Comparison of ENCODE assay signal across 11 cellular contexts in genomic region chr12:6959376-6960290, GRCh38. TPM values are rescaled to one million over a fixed set of nuclear protein-coding genes. Genes with fewer than 3 reads are reported as not detected.
A peak's percentile ranks its signal among the peaks of the same experiment; 100 is the strongest.
DNase-seq lines count a peak whose midpoint lies in the region; ATAC-seq and TF ChIP-seq lines count a peak whose summit lies in the region.
"Had no signal": no experiment of that assay in that cellular context is flagged by ENCODE, and none has a peak within 500 bp of the region (broad histone marks: within the 10 kb centered on the region; RNA-seq: fewer than 3 reads in every experiment).

No MANE protein-coding gene starts in this region.

- H3K27me3 Mint-ChIP-seq in natural killer cell (ENCODE audit: low read depth in 2 of 2), result no peaks in the 10 kb centered on the region

- H3K9me3 ChIP-seq in uterus, result no peaks in the 10 kb centered on the region

- peak; percentile 21 for ATAC-seq in HG03064 (IDR thresholded peaks at IDR 0.05; ENCODE audit: low read depth, unreplicated experiment)
- ATAC-seq in activated naive CD4-positive, alpha-beta T cell treated with anti-CD3 and anti-CD28 coated beads, Interleukin-2, amount 50 U/mL, for 72 hours, result no peak
- ATAC-seq in natural killer cell, result no peak

- no peaks in the 10 kb centered on the region for H3K9me3 Mint-ChIP-seq in activated naive CD4-positive, alpha-beta T cell treated with anti-CD3 and anti-CD28 coated beads, Interleukin-2, amount 50 U/mL, for 72 hours
- H3K9me3 Mint-ChIP-seq in natural killer cell, result no peaks in the 10 kb centered on the region

- no peak for DNase-seq in activated naive CD4-positive, alpha-beta T cell treated with anti-CD3 and anti-CD28 coated beads, Interleukin-2, amount 50 U/mL, for 72 hours (ENCODE audit: low spot score in 2 of 2)
- DNase-seq in natural killer cell (no peak), uterus (no peak), dedifferentiated amniotic fluid mesenchymal stem cell (ENCODE audit: extremely low spot score) (no peak), glomerular visceral epithelial cell (ENCODE audit: extremely low spot score) (no peak), dermis blood vessel endothelial cell (no peak)
- DNase-seq: NCI-H69 had no signal

- intact Hi-C loops in natural killer cell (cut with micrococcal nuclease) (loop anchor here (1.0 kb wide), 2 partner anchors 10 to 15 kb away; partner anchors contain the start of gene C12orf57), uterus (cut with DNase I; ENCODE audit: low total_unique reads) (no loop called here)

- TF ChIP-seq POLR2A in GM10847 (IDR thresholded peaks at IDR 0.05; ENCODE audit: extremely low read depth, insufficient read length) (peak; percentile 25), uterus (IDR thresholded peaks at IDR 0.05) (no peak)

- no peak overlapping the region for H3K4me3 ChIP-seq in uterus

- TF ChIP-seq CTCF in natural killer cell (IDR thresholded peaks at IDR 0.05), result no peak
- no peak for TF ChIP-seq CTCF in uterus (IDR thresholded peaks at IDR 0.05)

- peak overlapping the region; percentile 98 to 99 for H3K27ac Mint-ChIP-seq in activated naive CD4-positive, alpha-beta T cell treated with anti-CD3 and anti-CD28 coated beads, Interleukin-2, amount 50 U/mL, for 72 hours
- H3K27ac Mint-ChIP-seq in natural killer cell, result peak overlapping the region; percentile 98 to 99

- H3K27me3 ChIP-seq in uterus, result no peaks in the 10 kb centered on the region

- H3K27ac ChIP-seq in uterus, result no peak overlapping the region

- peaks cover 0 to 3% of the 10 kb centered on the region in 2 donors for H3K4me1 ChIP-seq in uterus

- H3K4me3 Mint-ChIP-seq in natural killer cell, result peak overlapping the region; percentile 92

- H3K36me3 ChIP-seq in uterus, result no peaks in the 10 kb centered on the region

- peaks cover 54 to 60% of the 10 kb centered on the region in 2 donors for H3K36me3 Mint-ChIP-seq in activated naive CD4-positive, alpha-beta T cell treated with anti-CD3 and anti-CD28 coated beads, Interleukin-2, amount 50 U/mL, for 72 hours
- no peaks in the 10 kb centered on the region for H3K36me3 Mint-ChIP-seq in natural killer cell

- peaks cover 62 to 72% of the 10 kb centered on the region in 2 donors for H3K4me1 Mint-ChIP-seq in natural killer cell

RNA-seq across cellular contexts. Expression of gene PTPN6, which starts 8.5 kb away (rescaled TPM):
- 100 to 1,000 TPM; 320 to 609 TPM for total RNA-seq in activated naive CD4-positive, alpha-beta T cell treated with anti-CD3 and anti-CD28 coated beads, Interleukin-2, amount 50 U/mL, for 72 hours
- total RNA-seq in natural killer cell (100 to 1,000 TPM; 279 to 357 (median 312) TPM), uterus (10 to 100 TPM in 2 of 4 donors, under 1 TPM in 2; 0.59 to 19.8 (median 5.9) TPM), dermis blood vessel endothelial cell (2.4 and 3.4 TPM in 2 replicates)

RNA-seq across cellular contexts. Expression of gene PHB2, which starts 10.8 kb away (rescaled TPM):
- 100 to 1,000 TPM; 387 to 423 TPM for total RNA-seq in activated naive CD4-positive, alpha-beta T cell treated with anti-CD3 and anti-CD28 coated beads, Interleukin-2, amount 50 U/mL, for 72 hours
- 100 to 1,000 TPM; 123 to 133 (median 127) TPM for total RNA-seq in natural killer cell
- 100 to 1,000 TPM; 129 to 167 (median 145) TPM for total RNA-seq in uterus
- total RNA-seq in dermis blood vessel endothelial cell, result 191 and 205 TPM in 2 replicates

RNA-seq across cellular contexts. Expression of gene EMG1, which starts 11.1 kb away (rescaled TPM):
- 10 to 100 TPM; 69.0 to 76.3 TPM for total RNA-seq in activated naive CD4-positive, alpha-beta T cell treated with anti-CD3 and anti-CD28 coated beads, Interleukin-2, amount 50 U/mL, for 72 hours
- 10 to 100 TPM; 22.1 to 30.4 (median 23.3) TPM for total RNA-seq in natural killer cell
- 10 to 100 TPM; 25.9 to 62.8 (median 44.0) TPM for total RNA-seq in uterus
- 35.6 and 39.3 TPM in 2 replicates for total RNA-seq in dermis blood vessel endothelial cell

RNA-seq across cellular contexts. Expression of gene C12orf57, which starts 15.8 kb away (rescaled TPM):
- 100 to 1,000 TPM; 229 to 609 TPM for total RNA-seq in activated naive CD4-positive, alpha-beta T cell treated with anti-CD3 and anti-CD28 coated beads, Interleukin-2, amount 50 U/mL, for 72 hours
- 100 to 1,000 TPM; 125 to 157 (median 126) TPM for total RNA-seq in natural killer cell
- total RNA-seq in uterus, result 1,000 to 10,000 TPM in 2 of 4 donors, 100 to 1,000 TPM in 2; 259 to 2,496 (median 1,289) TPM
- 73.7 and 177 TPM in 2 replicates for total RNA-seq in dermis blood vessel endothelial cell

RNA-seq across cellular contexts. Expression of gene RNU7-1, which starts 16.0 kb away (rescaled TPM):
- not detected for total RNA-seq in activated naive CD4-positive, alpha-beta T cell treated with anti-CD3 and anti-CD28 coated beads, Interleukin-2, amount 50 U/mL, for 72 hours
- not detected for total RNA-seq in natural killer cell
- not detected for total RNA-seq in uterus
- total RNA-seq in dermis blood vessel endothelial cell, result not detected in 2 replicates
- total RNA-seq: myocyte, urinary bladder had no signal

Comparison
In these comparisons a context has a peak if more than half of its experiments do, and no peak if none do; other contexts are left out.
1. RNA of gene PTPN6, which starts 8.5 kb away (total RNA-seq): 320 to 609 TPM in activated naive CD4-positive, alpha-beta T cell treated with anti-CD3 and anti-CD28 coated beads, Interleukin-2, amount 50 U/mL, for 72 hours and 279 to 357 TPM in natural killer cell; 0.59 to 19.8 TPM in uterus and 2.4 to 3.4 TPM in dermis blood vessel endothelial cell; every median in the first group is over 10 times any median in the second.